8 cellular contexts compared by ENCODE assay signal in genomic region chr17:79592641-79593040, GRCh38. TPM values are rescaled to one million over a fixed set of nuclear protein-coding genes. Genes with fewer than 3 reads are reported as not detected.
"Had no signal": no experiment of that assay in that cellular context is flagged by ENCODE, and none has a peak within 500 bp of the region (broad histone marks: within the 10 kb centered on the region; RNA-seq: fewer than 3 reads in every experiment).

No MANE protein-coding gene starts in this region.

- H3K4me2 ChIP-seq: GM23338 had no signal

- H3K4me1 Mint-ChIP-seq: IgD-negative memory B cell had no signal

- H3K4me3 Mint-ChIP-seq: GM23338, H9, HFFc6, IgD-negative memory B cell had no signal

- H3K27ac ChIP-seq: HL-60 had no signal

- DNase-seq: H9, HCEC 1CT, HFFc6, KBM-7 had no signal

- H2AFZ ChIP-seq: GM23338 had no signal

- H3K27ac Mint-ChIP-seq: GM23338, HFFc6, IgD-negative memory B cell had no signal

- H3K4me3 ChIP-seq: GM23338 had no signal

- H3K36me3 Mint-ChIP-seq: IgD-negative memory B cell had no signal

- H3K9me3 Mint-ChIP-seq: GM23338, H9, IgD-negative memory B cell had no signal

- ATAC-seq: GM23338, HepG2 had no signal

RNA-seq across cellular contexts. Expression of gene RBFOX3, which starts 18.2 kb away (rescaled TPM):
- total RNA-seq: HepG2, HFFc6 had no signal
- polyA plus RNA-seq: HepG2, IgD-negative memory B cell had no signal
